ENCODE assay signal across 8 cellular contexts in genomic region chr1:158117854-158118691, GRCh38.
DNase-seq lines count a peak whose midpoint lies in the region; ATAC-seq, FAIRE-seq and TF ChIP-seq lines count a peak whose summit lies in the region.

No MANE protein-coding gene starts in this region.

- no peaks in the 10 kb centered on the region for H3K36me3 Mint-ChIP-seq in activated naive CD8-positive, alpha-beta T cell treated with anti-CD3 and anti-CD28 coated beads, Interleukin-2, amount 50 U/mL, for 24 hours (ENCODE audit: low read depth)

- H3K79me2 ChIP-seq in smooth muscle cell (ENCODE audit: low read depth), result no peaks in the 10 kb centered on the region

- H3K4me1 ChIP-seq in A549 (0 out of 3 replicates have a peak, but pooled peaks cover 10% of the 10 kb centered on the region), smooth muscle cell (ENCODE audit: low read depth) (peaks cover 17% of the 10 kb centered on the region)

- peak; percentile 57 to 81 for DNase-seq in A549 (ENCODE audit: low read depth in 1 of 2, low spot score in 1 of 2)
- DNase-seq in GM12892 (ENCODE audit: insufficient read length), result peak; percentile 47
- peak; percentile 44 for DNase-seq in RKO (ENCODE audit: low spot score)
- peak; percentile 35 for DNase-seq in activated naive CD8-positive, alpha-beta T cell treated with anti-CD3 and anti-CD28 coated beads, Interleukin-2, amount 50 U/mL, for 24 hours
- peak; percentile 82 for DNase-seq in hepatic stellate cell (ENCODE audit: low spot score)
- DNase-seq in smooth muscle cell (lab: John Stamatoyannopoulos, UW; ENCODE audit: unreplicated experiment), result peak; percentile 18
- DNase-seq in amniotic stem cell (lab: John Stamatoyannopoulos, UW), result no peak
- no peak for DNase-seq in NCI-H2196 (lab: John Stamatoyannopoulos, UW; ENCODE audit: unreplicated experiment)

- no peak overlapping the region for H3K4me3 Mint-ChIP-seq in activated naive CD8-positive, alpha-beta T cell treated with anti-CD3 and anti-CD28 coated beads, Interleukin-2, amount 50 U/mL, for 24 hours

- TF ChIP-seq POLR2A in A549 (IDR thresholded peaks at IDR 0.05; ENCODE audit: low read length) (no peak), GM12892 (IDR thresholded peaks at IDR 0.05; ENCODE audit: low read depth, low read length) (no peak)

- H3K27ac Mint-ChIP-seq in activated naive CD8-positive, alpha-beta T cell treated with anti-CD3 and anti-CD28 coated beads, Interleukin-2, amount 50 U/mL, for 24 hours, result no peak overlapping the region

- H3K4me2 ChIP-seq in A549, result peak overlapping the region; percentile 60
- peak overlapping the region; percentile 56 for H3K4me2 ChIP-seq in smooth muscle cell

- H3K9me3 ChIP-seq in A549 (no peaks in the 10 kb centered on the region), smooth muscle cell (replicated peaks; ENCODE audit: low read depth) (no peaks in the 10 kb centered on the region)

- no peak overlapping the region for H3K9ac ChIP-seq in smooth muscle cell (ENCODE audit: low read depth)

- CTCF ChIA-PET in A549 (lab: Yijun Ruan, JAX), result interaction anchor here (0.6 to 45.7 kb wide), 19 partner anchors 4 to 748 kb away, joined by 3 to 2212 read pairs (median 6); partner anchors contain the start of gene KIRREL1

- H4K20me1 ChIP-seq in smooth muscle cell (ENCODE audit: low read depth), result no peaks in the 10 kb centered on the region

- no peak for TF ChIP-seq EP300 in A549 (IDR thresholded peaks at IDR 0.05)

- no peaks in the 10 kb centered on the region for H3K36me3 ChIP-seq in smooth muscle cell (ENCODE audit: low read depth)

- no peak overlapping the region for H2AFZ ChIP-seq in smooth muscle cell (ENCODE audit: low read depth)

- TF ChIP-seq CTCF in A549 (IDR thresholded peaks at IDR 0.05) (peak; percentile 47), smooth muscle cell (IDR thresholded peaks at IDR 0.05; ENCODE audit: borderline replicate concordance, insufficient read depth, poor library complexity, severe bottlenecking) (peak; percentile 38)

- H3K27ac ChIP-seq in A549 (peak overlapping the region in 1 of 2 experiments; percentile 45; a peak in 1 of 6 replicates), smooth muscle cell (ENCODE audit: low read depth) (no peak overlapping the region)

- no peaks in the 10 kb centered on the region for H3F3A ChIP-seq in smooth muscle cell (ENCODE audit: low read depth)

- TF ChIP-seq RAD21 in A549 (conservative IDR thresholded peaks at IDR 0.05 in 1 of 2, IDR thresholded peaks at IDR 0.05 in 1 of 2), result peak; percentile 29 to 46; a peak in 4 of 5 replicates

- H3K27me3 ChIP-seq in smooth muscle cell (ENCODE audit: low read depth), result peaks cover 13% of the 10 kb centered on the region

- FAIRE-seq in A549 (lab: Jason Lieb, UNC) (no peak), GM12892 (lab: Jason Lieb, UNC) (no peak)

- ATAC-seq in A549, result peak; percentile 65 to 84
- peak; percentile 58 for ATAC-seq in activated naive CD8-positive, alpha-beta T cell treated with anti-CD3 and anti-CD28 coated beads, Interleukin-2, amount 50 U/mL, for 24 hours

- H3K4me3 ChIP-seq in A549, result no peak overlapping the region; the same call in 2 of the 3 replicates
- peak overlapping the region; percentile 29 for H3K4me3 ChIP-seq in smooth muscle cell

- 40% methylated on average over 19 of the region's 22 CpGs for WGBS in A549 (ENCODE audit: missing lambda C conversion rate)
- 20% methylated on average over 22 of the region's 22 CpGs for WGBS in smooth muscle cell (ENCODE audit: low lambda C conversion rate)

- POLR2A ChIA-PET in A549 (lab: Yijun Ruan, JAX), result no interaction called here

- peaks cover 19% of the 10 kb centered on the region for H3K4me1 Mint-ChIP-seq in activated naive CD8-positive, alpha-beta T cell treated with anti-CD3 and anti-CD28 coated beads, Interleukin-2, amount 50 U/mL, for 24 hours

- H3K9me3 Mint-ChIP-seq in activated naive CD8-positive, alpha-beta T cell treated with anti-CD3 and anti-CD28 coated beads, Interleukin-2, amount 50 U/mL, for 24 hours, result no peaks in the 10 kb centered on the region

- peaks cover 58% of the 10 kb centered on the region for H3K27me3 Mint-ChIP-seq in activated naive CD8-positive, alpha-beta T cell treated with anti-CD3 and anti-CD28 coated beads, Interleukin-2, amount 50 U/mL, for 24 hours

TF ChIP-seq in A549, 52 proteins besides CTCF, POLR2A, EP300 and RAD21:
- TF ChIP-seq BHLHE40 (IDR thresholded peaks at IDR 0.05; ENCODE audit: low read depth, low read length), result 0 out of 2 replicates have a peak, but pooled peaks have one; percentile 44
- peak; percentile 40; the same call in 1 of the 3 replicates for TF ChIP-seq SMC3 (IDR thresholded peaks at IDR 0.05)
- no peak for TF ChIP-seq ESRRA (IDR thresholded peaks at IDR 0.05; ENCODE audit: borderline replicate concordance, low read length)
TF ChIP-seq in A549: peak in this region for 2.

Comparison
In these comparisons a context has a peak if more than half of its experiments do, and no peak if none do; other contexts are left out.
1. DNase-seq: peak in A549 (2 of 2), GM12892 (single experiment), RKO (single experiment), activated naive CD8-positive, alpha-beta T cell treated with anti-CD3 and anti-CD28 coated beads, Interleukin-2, amount 50 U/mL, for 24 hours (single experiment), hepatic stellate cell (single experiment) and smooth muscle cell (single experiment); none in amniotic stem cell (single experiment) and NCI-H2196 (single experiment).